ENCODE assay signal across 14 cellular contexts in genomic region chr17:65219124-65219523, GRCh38.
DNase-seq lines count a peak whose midpoint lies in the region; ATAC-seq and TF ChIP-seq lines count a peak whose summit lies in the region.
"Had no signal": no experiment of that assay in that cellular context is flagged by ENCODE, and none has a peak within 500 bp of the region (broad histone marks: within the 10 kb centered on the region; RNA-seq: fewer than 3 reads in every experiment).

No MANE protein-coding gene starts in this region.

- no peaks in the 10 kb centered on the region for H3K4me1 ChIP-seq in OCI-LY7 (ENCODE audit: insufficient read depth, low read length, poor library complexity, severe bottlenecking)
- H3K4me1 ChIP-seq: ascending aorta had no signal

- H4K20me1 ChIP-seq in OCI-LY7 (ENCODE audit: insufficient read depth, low read length), result no peaks in the 10 kb centered on the region

- H3K9me3 ChIP-seq in OCI-LY7 (ENCODE audit: low read length), result no peaks in the 10 kb centered on the region
- H3K9me3 ChIP-seq: ascending aorta, thoracic aorta had no signal

- H3K4me1 Mint-ChIP-seq in activated naive CD8-positive, alpha-beta T cell treated with anti-CD3 and anti-CD28 coated beads, Interleukin-2, amount 50 U/mL, for 24 hours, result no peaks in the 10 kb centered on the region
- H3K4me1 Mint-ChIP-seq: activated CD4-positive, alpha-beta T cell treated with anti-CD3 and anti-CD28 coated beads for 36 hours had no signal

- no peaks in the 10 kb centered on the region for H3K9me2 ChIP-seq in OCI-LY7 (ENCODE audit: insufficient read depth, low read length)

- no peaks in the 10 kb centered on the region for H3K36me3 ChIP-seq in OCI-LY7 (ENCODE audit: insufficient read depth, low read length)
- H3K36me3 ChIP-seq: ascending aorta, thoracic aorta had no signal

- CTCF ChIA-PET in OCI-LY7 (lab: Charles Lee; ENCODE audit: unreplicated experiment), result no interaction called here

- BruUV-seq in OCI-LY7 (replicated peaks; lab: Mats Ljungman, UMichigan), result no TSS peak

- H2AFZ ChIP-seq in OCI-LY7 (ENCODE audit: low read length), result no peak overlapping the region

- H3K36me3 Mint-ChIP-seq in activated naive CD8-positive, alpha-beta T cell treated with anti-CD3 and anti-CD28 coated beads, Interleukin-2, amount 50 U/mL, for 24 hours (ENCODE audit: low read depth), result no peaks in the 10 kb centered on the region

- intact Hi-C loops in OCI-LY7 (cut with micrococcal nuclease; ENCODE audit: unreplicated experiment), result no loop called here

- no peak overlapping the region for H3K4me2 ChIP-seq in OCI-LY7 (ENCODE audit: low read length)

- no peak for DNase-seq in AG10803 (ENCODE audit: low read depth)
- no peak for DNase-seq in GM12864 (ENCODE audit: low read depth)
- no peak for DNase-seq in OCI-LY7 (ENCODE audit: low spot score)
- no peak for DNase-seq in epithelial cell of esophagus (ENCODE audit: low read depth)
- DNase-seq in GM19238 (ENCODE audit: insufficient read length, low spot score), result no peak
- no peak for DNase-seq in activated naive CD8-positive, alpha-beta T cell treated with anti-CD3 and anti-CD28 coated beads, Interleukin-2, amount 50 U/mL, for 24 hours
- no peak for DNase-seq in AML-193 (lab: John Stamatoyannopoulos, UW)
- DNase-seq: activated CD4-positive, alpha-beta T cell treated with anti-CD3 and anti-CD28 coated beads for 36 hours; NCI-H1092; NCI-H510A treated with DMSO at 0.1 percent for 48 hours had no signal

- POLR2A ChIA-PET in OCI-LY7 (lab: Charles Lee), result interaction anchor here (1.0 kb wide), 1 partner anchor 13 kb away, joined by 3 read pairs; no protein-coding TSS in a partner anchor

- no peak overlapping the region for H3K27ac ChIP-seq in OCI-LY7 (ENCODE audit: low read depth, low read length, poor library complexity, severe bottlenecking)
- H3K27ac ChIP-seq: ascending aorta, epithelial cell of prostate, thoracic aorta had no signal

- H3K79me2 ChIP-seq in OCI-LY7 (ENCODE audit: insufficient read depth, low read depth, low read length), result no peaks in the 10 kb centered on the region

- ATAC-seq in GM19035 (IDR thresholded peaks at IDR 0.05; ENCODE audit: unreplicated experiment), result no peak
- ATAC-seq in activated naive CD8-positive, alpha-beta T cell treated with anti-CD3 and anti-CD28 coated beads, Interleukin-2, amount 50 U/mL, for 24 hours, result no peak
- ATAC-seq: activated CD4-positive, alpha-beta T cell treated with anti-CD3 and anti-CD28 coated beads for 36 hours had no signal

- peaks cover 20% of the 10 kb centered on the region for H3K27me3 Mint-ChIP-seq in activated naive CD8-positive, alpha-beta T cell treated with anti-CD3 and anti-CD28 coated beads, Interleukin-2, amount 50 U/mL, for 24 hours

- no peak overlapping the region for H3K27ac Mint-ChIP-seq in activated naive CD8-positive, alpha-beta T cell treated with anti-CD3 and anti-CD28 coated beads, Interleukin-2, amount 50 U/mL, for 24 hours
- H3K27ac Mint-ChIP-seq: activated CD4-positive, alpha-beta T cell treated with anti-CD3 and anti-CD28 coated beads for 36 hours had no signal

- H3K4me3 ChIP-seq in AG10803 (ENCODE audit: low read length) (no peak overlapping the region), GM12864 (ENCODE audit: low read depth, low read length) (no peak overlapping the region), OCI-LY7 (ENCODE audit: low read depth, low read length, poor library complexity, severe bottlenecking) (no peak overlapping the region), epithelial cell of esophagus (ENCODE audit: low read length) (no peak overlapping the region)
- H3K4me3 ChIP-seq: ascending aorta, thoracic aorta had no signal

- no peak overlapping the region for H3K4me3 Mint-ChIP-seq in activated naive CD8-positive, alpha-beta T cell treated with anti-CD3 and anti-CD28 coated beads, Interleukin-2, amount 50 U/mL, for 24 hours
- H3K4me3 Mint-ChIP-seq: activated CD4-positive, alpha-beta T cell treated with anti-CD3 and anti-CD28 coated beads for 36 hours had no signal

- TF ChIP-seq CTCF in AG10803 (conservative IDR thresholded peaks at IDR 0.05; ENCODE audit: low read length) (peak; percentile 25; the same call in 1 of the 2 replicates), GM12864 (IDR thresholded peaks at IDR 0.05; ENCODE audit: low read depth, low read length, missing control alignments) (peak; percentile 26), OCI-LY7 (conservative IDR thresholded peaks at IDR 0.05; ENCODE audit: low read length) (peak; percentile 49), epithelial cell of esophagus (IDR thresholded peaks at IDR 0.05; ENCODE audit: insufficient read depth, low read depth, low read length, missing control alignments) (peak; percentile 41)

- H3K9me3 Mint-ChIP-seq in activated naive CD8-positive, alpha-beta T cell treated with anti-CD3 and anti-CD28 coated beads, Interleukin-2, amount 50 U/mL, for 24 hours, result no peaks in the 10 kb centered on the region
